In genomic region chr9:13899924-13900323, GRCh38 we compare ENCODE assay signal across 17 cellular contexts.
A peak's percentile ranks its signal among the peaks of the same experiment; 100 is the strongest.
DNase-seq lines count a peak whose midpoint lies in the region; ATAC-seq and TF ChIP-seq lines count a peak whose summit lies in the region.
"Had no signal": no experiment of that assay in that cellular context is flagged by ENCODE, and none has a peak within 500 bp of the region (broad histone marks: within the 10 kb centered on the region; RNA-seq: fewer than 3 reads in every experiment).

No MANE protein-coding gene starts in this region.

- H3K27ac ChIP-seq in WERI-Rb-1 (no peak overlapping the region), epithelial cell of prostate (peak overlapping the region; percentile 57), right lobe of liver (no peak overlapping the region), stomach (peak overlapping the region in 3 of 5 donors; percentile 31 to 52 (median 35))
- H3K27ac ChIP-seq: hepatocyte had no signal

- ATAC-seq in right lobe of liver: peak; percentile 62 to 91 (median 82)
- ATAC-seq: naive thymus-derived CD8-positive, alpha-beta T cell; stimulated activated naive CD8-positive, alpha-beta T cell treated with anti-CD3 and anti-CD28 coated beads, Interleukin-15, Interleukin-2, amounts not matched to agents 100 U/mL and 50 U/mL, for 24 hours had no signal

- no peaks in the 10 kb centered on the region for H3K4me1 ChIP-seq in right lobe of liver
- H3K4me1 ChIP-seq in stomach: peaks cover 0 to 12% (median 0%) of the 10 kb centered on the region in 4 donors
- H3K4me1 ChIP-seq: Peyer's patch had no signal

- TF ChIP-seq CTCF in WERI-Rb-1 (IDR thresholded peaks at IDR 0.05; ENCODE audit: low read depth, low read length) (no peak), right lobe of liver (IDR thresholded peaks at IDR 0.05) (no peak), stomach (IDR thresholded peaks at IDR 0.05) (no peak)

- 45% methylated on average over 7 of the region's 7 CpGs for WGBS in right lobe of liver (ENCODE audit: insufficient coverage, low coverage, low lambda C conversion rate, missing lambda C conversion rate)
- WGBS in stomach, 5 donors: 49 to 71% (median 63%) methylated on average over 7 of the region's 7 CpGs

- no peaks in the 10 kb centered on the region for H3K27me3 ChIP-seq in WERI-Rb-1 (ENCODE audit: insufficient read depth, low read depth, severe bottlenecking)
- peaks cover 0 to 2% of the 10 kb centered on the region in 2 donors for H3K27me3 ChIP-seq in right lobe of liver
- H3K27me3 ChIP-seq in stomach: no peaks in the 10 kb centered on the region
- H3K27me3 ChIP-seq: hepatocyte, Peyer's patch had no signal

- no peak overlapping the region for H3K4me3 ChIP-seq in WERI-Rb-1 (ENCODE audit: low read depth, low read length)
- H3K4me3 ChIP-seq in right lobe of liver: no peak overlapping the region
- H3K4me3 ChIP-seq in stomach: no peak overlapping the region
- H3K4me3 ChIP-seq: hepatocyte, Peyer's patch had no signal

- no peak for TF ChIP-seq EP300 in stomach (IDR thresholded peaks at IDR 0.05)

- DNase-seq in WERI-Rb-1 (peak; percentile 60), epithelial cell of prostate (ENCODE audit: low read depth, low spot score) (no peak), right lobe of liver (peak in 1 of 3 donors; percentile 11), stomach (no peak), NOMO-1 treated with dmso at 0.1 percent for 144 hours (lab: John Stamatoyannopoulos, UW; ENCODE audit: unreplicated experiment) (no peak), medulla oblongata (ENCODE audit: extremely low spot score) (no peak), HK-2 (ENCODE audit: unreplicated experiment) (no peak), OCI-M2 (lab: John Stamatoyannopoulos, UW; ENCODE audit: unreplicated experiment) (no peak)
- DNase-seq: activated naive CD4-positive, alpha-beta T cell treated with anti-CD3 and anti-CD28 coated beads, Interleukin-2, amount 50 U/mL, for 16 hours; activated T-cell treated with anti-CD3 and anti-CD28 coated beads, Interleukin-2, amount 50 U/mL, for 1 hour; naive thymus-derived CD8-positive, alpha-beta T cell; NCI-H1092; NCI-H2171 treated with DMSO at 0.1 percent for 48 hours; NCI-H774; Peyer's patch; stimulated activated naive CD8-positive, alpha-beta T cell treated with anti-CD3 and anti-CD28 coated beads, Interleukin-15, Interleukin-2, amounts not matched to agents 100 U/mL and 50 U/mL, for 24 hours had no signal

- TF ChIP-seq POLR2A in right lobe of liver (IDR thresholded peaks at IDR 0.05) (no peak), stomach (IDR thresholded peaks at IDR 0.05) (no peak)

- H3K36me3 ChIP-seq in WERI-Rb-1 (no peaks in the 10 kb centered on the region), right lobe of liver (no peaks in the 10 kb centered on the region), stomach (no peaks in the 10 kb centered on the region)
- H3K36me3 ChIP-seq: Peyer's patch had no signal

- H3K9me3 ChIP-seq in WERI-Rb-1 (ENCODE audit: severe bottlenecking) (no peaks in the 10 kb centered on the region), right lobe of liver (no peaks in the 10 kb centered on the region), stomach (no peaks in the 10 kb centered on the region)
- H3K9me3 ChIP-seq: Peyer's patch had no signal

- intact Hi-C loops in right lobe of liver (cut with DNase I) (no loop called here), stomach (cut with DNase I; ENCODE audit: low total_unique reads) (no loop called here)

Comparison
In these comparisons a context has a peak if more than half of its experiments do, and no peak if none do; other contexts are left out.
1. H3K27ac ChIP-seq: peak in epithelial cell of prostate (single experiment) and stomach (3 of 5); none in WERI-Rb-1 (single experiment) and right lobe of liver (0 of 3).